In genomic region chr17:13865650-13866049, GRCh38 we compare ENCODE assay signal across 22 cellular contexts.
A peak's percentile ranks its signal among the peaks of the same experiment; 100 is the strongest.
DNase-seq lines count a peak whose midpoint lies in the region; ATAC-seq and TF ChIP-seq lines count a peak whose summit lies in the region.
"Had no signal": no experiment of that assay in that cellular context is flagged by ENCODE, and none has a peak within 500 bp of the region (broad histone marks: within the 10 kb centered on the region; RNA-seq: fewer than 3 reads in every experiment).

No MANE protein-coding gene starts in this region.

- H3K27ac ChIP-seq in DND-41 (ENCODE audit: low read length), result no peak overlapping the region
- no peak overlapping the region for H3K27ac ChIP-seq in CD4-positive, alpha-beta T cell (ENCODE audit: low read depth, low read length)
- H3K27ac ChIP-seq: HL-60, RWPE1 had no signal

- no peak overlapping the region for H3K4me3 Mint-ChIP-seq in CD4-positive, alpha-beta T cell
- no peak overlapping the region for H3K4me3 Mint-ChIP-seq in activated naive CD8-positive, alpha-beta T cell treated with anti-CD3 and anti-CD28 coated beads for 36 hours

- H3K36me3 ChIP-seq in DND-41 (ENCODE audit: insufficient read depth, low read length), result no peaks in the 10 kb centered on the region

- intact Hi-C loops in CD4-positive, alpha-beta T cell (cut with DNase I, micrococcal nuclease), result no loop called here

- H3K4me2 ChIP-seq in DND-41 (ENCODE audit: insufficient read depth, low read length), result no peak overlapping the region
- H3K4me2 ChIP-seq: SK-N-SH had no signal

- no peak for TF ChIP-seq CTCF in DND-41 (IDR thresholded peaks at IDR 0.05; ENCODE audit: borderline replicate concordance, extremely low read depth, low read length, poor library complexity, severe bottlenecking)
- no peak for TF ChIP-seq CTCF in CD4-positive, alpha-beta T cell (IDR thresholded peaks at IDR 0.05)

- no peak overlapping the region for H2AFZ ChIP-seq in DND-41 (ENCODE audit: low read depth, low read length)

- no peaks in the 10 kb centered on the region for H3K79me2 ChIP-seq in DND-41 (ENCODE audit: insufficient read depth, low read length)

- no peaks in the 10 kb centered on the region for H4K20me1 ChIP-seq in DND-41 (ENCODE audit: insufficient read depth, low read length)

- CTCF ChIA-PET in CD4-positive, alpha-beta T cell (lab: Charles Lee), result no interaction called here

- no peaks in the 10 kb centered on the region for H3K27me3 Mint-ChIP-seq in CD4-positive, alpha-beta T cell
- no peaks in the 10 kb centered on the region for H3K27me3 Mint-ChIP-seq in activated naive CD8-positive, alpha-beta T cell treated with anti-CD3 and anti-CD28 coated beads for 36 hours

- peaks cover 3% of the 10 kb centered on the region for H3K9me3 Mint-ChIP-seq in CD4-positive, alpha-beta T cell
- H3K9me3 Mint-ChIP-seq in activated naive CD8-positive, alpha-beta T cell treated with anti-CD3 and anti-CD28 coated beads for 36 hours, result peaks cover 3% of the 10 kb centered on the region

- no peak overlapping the region for H3K4me3 ChIP-seq in DND-41 (ENCODE audit: low read depth in 1 of 2, low read length in 2 of 2)
- H3K4me3 ChIP-seq: GM12878 had no signal

- POLR2A ChIA-PET in CD4-positive, alpha-beta T cell (lab: Charles Lee), result no interaction called here

- no peak overlapping the region for H3K9ac ChIP-seq in DND-41 (ENCODE audit: low read depth, low read length)
- H3K9ac ChIP-seq: SK-N-SH had no signal

- DNase-seq in DND-41 (peak; percentile 32), NAMALWA (ENCODE audit: low spot score) (peak; percentile 19), medulla oblongata (ENCODE audit: extremely low spot score) (peak; percentile 27)
- no peak for DNase-seq in CD4-positive, alpha-beta T cell
- DNase-seq in activated naive CD8-positive, alpha-beta T cell treated with anti-CD3 and anti-CD28 coated beads for 36 hours, result no peak
- DNase-seq: C1 segment of cervical spinal cord; DMS79; H7; IMR-90; NCI-H1092; NCI-H1436 treated with DMSO at 0.1 percent for 48 hours; NCI-H1930; NCI-H510A treated with DMSO at 0.1 percent for 48 hours; NCI-H748 treated with DMSO at 0.1 percent for 48 hours; NK-92 treated with Interleukin-12 subunit alpha and Interleukin-12 subunit beta, amount 100 ng/mL, for 24 hours; SHP77 treated with DMSO at 0.1 percent for 48 hours; SK-N-SH had no signal

- no peaks in the 10 kb centered on the region for H3K27me3 ChIP-seq in DND-41 (ENCODE audit: insufficient read depth, low read length, poor library complexity)
- H3K27me3 ChIP-seq in CD4-positive, alpha-beta T cell (ENCODE audit: control insufficient read depth, insufficient read depth, low read length), result no peaks in the 10 kb centered on the region

- H3K27ac Mint-ChIP-seq in CD4-positive, alpha-beta T cell, result no peak overlapping the region
- H3K27ac Mint-ChIP-seq in activated naive CD8-positive, alpha-beta T cell treated with anti-CD3 and anti-CD28 coated beads for 36 hours, result no peak overlapping the region

- no peaks in the 10 kb centered on the region for H3K36me3 Mint-ChIP-seq in CD4-positive, alpha-beta T cell (ENCODE audit: low read depth)
- no peaks in the 10 kb centered on the region for H3K36me3 Mint-ChIP-seq in activated naive CD8-positive, alpha-beta T cell treated with anti-CD3 and anti-CD28 coated beads for 36 hours

- H3K4me1 ChIP-seq in DND-41 (ENCODE audit: insufficient read depth, low read length), result no peaks in the 10 kb centered on the region

- ATAC-seq in DND-41 (ENCODE audit: insufficient read depth, low read depth) (peak; percentile 78), HG02970 (IDR thresholded peaks at IDR 0.05; ENCODE audit: low FRiP score, unreplicated experiment) (no peak), GM19328 (IDR thresholded peaks at IDR 0.05; ENCODE audit: unreplicated experiment) (no peak)
- ATAC-seq in CD4-positive, alpha-beta T cell (ENCODE audit: poor library complexity), result no peak
- ATAC-seq: GM12878 had no signal

- no peaks in the 10 kb centered on the region for H3K4me1 Mint-ChIP-seq in CD4-positive, alpha-beta T cell (ENCODE audit: low read depth)
- H3K4me1 Mint-ChIP-seq in activated naive CD8-positive, alpha-beta T cell treated with anti-CD3 and anti-CD28 coated beads for 36 hours, result peaks cover 2% of the 10 kb centered on the region

- H3K9me3 ChIP-seq in DND-41 (ENCODE audit: insufficient read depth, low read length, severe bottlenecking), result peaks cover 5% of the 10 kb centered on the region
- no peaks in the 10 kb centered on the region for H3K9me3 ChIP-seq in CD4-positive, alpha-beta T cell (ENCODE audit: control insufficient read depth, low read length)
- H3K9me3 ChIP-seq: SK-N-SH had no signal

Comparison
In these comparisons a context has a peak if more than half of its experiments do, and no peak if none do; other contexts are left out.
1. DNase-seq: peak in DND-41 (single experiment), NAMALWA (single experiment) and medulla oblongata (single experiment); none in CD4-positive, alpha-beta T cell (0 of 10) and activated naive CD8-positive, alpha-beta T cell treated with anti-CD3 and anti-CD28 coated beads for 36 hours (single experiment).